ENCODE assay signal across 21 cellular contexts in genomic region chr14:21964180-21964579, GRCh38.
DNase-seq lines count a peak whose midpoint lies in the region; ATAC-seq and TF ChIP-seq lines count a peak whose summit lies in the region.
"Had no signal": no experiment of that assay in that cellular context is flagged by ENCODE, and none has a peak within 500 bp of the region (broad histone marks: within the 10 kb centered on the region; RNA-seq: fewer than 3 reads in every experiment).

No MANE protein-coding gene starts in this region.

- H3K27me3 Mint-ChIP-seq in T-helper 2 cell treated with Interferon-gamma antibody and Interleukin-4, amounts not matched to agents 5 μg/mL and 100 μg/mL, for 36 hours (ENCODE audit: low read depth): peaks cover 8% of the 10 kb centered on the region
- no peaks in the 10 kb centered on the region for H3K27me3 Mint-ChIP-seq in activated naive CD4-positive, alpha-beta T cell treated with anti-CD3 and anti-CD28 coated beads, Interleukin-2, amount 50 U/mL, for 24 hours
- H3K27me3 Mint-ChIP-seq in activated naive CD8-positive, alpha-beta T cell: peaks cover 1% of the 10 kb centered on the region

- POLR2A ChIA-PET in RWPE1 (lab: Yijun Ruan, JAX; ENCODE audit: low non-redundant PET): no interaction called here

- ATAC-seq in left ventricle myocardium superior (no peak), GM18867 (IDR thresholded peaks at IDR 0.05; ENCODE audit: unreplicated experiment) (no peak)
- ATAC-seq: PC-3 had no signal

- peaks cover 22% of the 10 kb centered on the region for H3K4me1 Mint-ChIP-seq in T-helper 2 cell treated with Interferon-gamma antibody and Interleukin-4, amounts not matched to agents 5 μg/mL and 100 μg/mL, for 36 hours (ENCODE audit: low read depth)
- peaks cover 12% of the 10 kb centered on the region for H3K4me1 Mint-ChIP-seq in activated naive CD4-positive, alpha-beta T cell treated with anti-CD3 and anti-CD28 coated beads, Interleukin-2, amount 50 U/mL, for 24 hours
- H3K4me1 Mint-ChIP-seq in activated naive CD8-positive, alpha-beta T cell (ENCODE audit: low read depth): peaks cover 19% of the 10 kb centered on the region

- CTCF ChIA-PET in RWPE1 (lab: Yijun Ruan, JAX): interaction anchor here (0.7 kb wide), 1 partner anchor 135 kb away, joined by 3 read pairs; no protein-coding TSS in a partner anchor

- intact Hi-C loops in left ventricle myocardium superior (cut with micrococcal nuclease): no loop called here

- no peak for DNase-seq in T-helper 2 cell treated with Interferon-gamma antibody and Interleukin-4, amounts not matched to agents 5 μg/mL and 100 μg/mL, for 36 hours (ENCODE audit: low spot score)
- DNase-seq in T-helper 2 cell (no peak), left ventricle myocardium superior (no peak), RWPE1 (ENCODE audit: low spot score) (no peak)
- DNase-seq in activated naive CD4-positive, alpha-beta T cell treated with anti-CD3 and anti-CD28 coated beads, Interleukin-2, amount 50 U/mL, for 16 hours: no peak
- DNase-seq: 8988T, BE2C, DMS79, GM23248, NCI-H1092, NCI-H146, NCI-H2081, NCI-H510A treated with DMSO at 0.1 percent for 48 hours, NCI-H82, PC-3, SJCRH30 had no signal

- TF ChIP-seq CTCF in RWPE1 (conservative IDR thresholded peaks at IDR 0.05; ENCODE audit: low read depth): no peak

- peak overlapping the region; percentile 39 for H3K4me3 Mint-ChIP-seq in T-helper 2 cell treated with Interferon-gamma antibody and Interleukin-4, amounts not matched to agents 5 μg/mL and 100 μg/mL, for 36 hours
- H3K4me3 Mint-ChIP-seq in activated naive CD4-positive, alpha-beta T cell treated with anti-CD3 and anti-CD28 coated beads, Interleukin-2, amount 50 U/mL, for 24 hours: peak overlapping the region; percentile 31
- no peak overlapping the region for H3K4me3 Mint-ChIP-seq in activated naive CD8-positive, alpha-beta T cell

- H3K27ac Mint-ChIP-seq in T-helper 2 cell treated with Interferon-gamma antibody and Interleukin-4, amounts not matched to agents 5 μg/mL and 100 μg/mL, for 36 hours: peak overlapping the region; percentile 64
- peak overlapping the region; percentile 48 for H3K27ac Mint-ChIP-seq in activated naive CD4-positive, alpha-beta T cell treated with anti-CD3 and anti-CD28 coated beads, Interleukin-2, amount 50 U/mL, for 24 hours
- peak overlapping the region; percentile 70 for H3K27ac Mint-ChIP-seq in activated naive CD8-positive, alpha-beta T cell

- H3K9me3 Mint-ChIP-seq in T-helper 2 cell treated with Interferon-gamma antibody and Interleukin-4, amounts not matched to agents 5 μg/mL and 100 μg/mL, for 36 hours: no peaks in the 10 kb centered on the region
- H3K9me3 Mint-ChIP-seq in activated naive CD4-positive, alpha-beta T cell treated with anti-CD3 and anti-CD28 coated beads, Interleukin-2, amount 50 U/mL, for 24 hours: no peaks in the 10 kb centered on the region
- no peaks in the 10 kb centered on the region for H3K9me3 Mint-ChIP-seq in activated naive CD8-positive, alpha-beta T cell (ENCODE audit: low read depth)
- H3K9me3 Mint-ChIP-seq: CD8-positive, alpha-beta memory T cell had no signal

- H3K36me3 Mint-ChIP-seq in T-helper 2 cell treated with Interferon-gamma antibody and Interleukin-4, amounts not matched to agents 5 μg/mL and 100 μg/mL, for 36 hours (ENCODE audit: low read depth): peaks cover 1% of the 10 kb centered on the region
- H3K36me3 Mint-ChIP-seq in activated naive CD4-positive, alpha-beta T cell treated with anti-CD3 and anti-CD28 coated beads, Interleukin-2, amount 50 U/mL, for 24 hours: peaks cover 1% of the 10 kb centered on the region
- peaks cover 7% of the 10 kb centered on the region for H3K36me3 Mint-ChIP-seq in activated naive CD8-positive, alpha-beta T cell
- H3K36me3 Mint-ChIP-seq: CD8-positive, alpha-beta memory T cell had no signal

- H3K27ac ChIP-seq in RWPE1: no peak overlapping the region
- H3K27ac ChIP-seq: GM23248, HL-60, SJCRH30 had no signal
